ENCODE assay signal across 13 cellular contexts in the genomic region with DNA sequence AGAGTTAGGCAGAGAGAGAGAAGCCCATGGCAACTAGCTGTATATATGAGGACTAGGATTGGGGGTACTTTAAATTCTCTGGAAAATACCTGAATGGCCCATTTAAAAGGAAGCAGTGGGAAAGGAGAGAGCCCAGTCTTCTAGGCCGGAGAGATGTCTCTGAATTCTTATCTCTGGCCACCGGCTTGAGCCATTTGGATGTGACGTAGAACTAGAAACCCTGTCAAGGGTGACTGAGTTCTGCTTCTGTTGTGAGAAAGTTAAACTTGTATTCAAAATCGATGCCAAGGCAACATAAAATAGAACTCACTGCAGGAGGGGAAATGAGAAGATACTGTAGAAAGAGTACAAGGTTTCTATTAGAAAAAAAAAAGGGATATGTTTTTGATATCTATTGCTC. TPM values are rescaled to one million over a fixed set of nuclear protein-coding genes. Genes with fewer than 3 reads are reported as not detected.
DNase-seq lines count a peak whose midpoint lies in the region; ATAC-seq and TF ChIP-seq lines count a peak whose summit lies in the region.
"Had no signal": no experiment of that assay in that cellular context is flagged by ENCODE, and none has a peak within 500 bp of the region (broad histone marks: within the 10 kb centered on the region; RNA-seq: fewer than 3 reads in every experiment).

No MANE protein-coding gene starts in this region.

- peaks cover 9% of the 10 kb centered on the region for H3K36me3 Mint-ChIP-seq in activated naive CD8-positive, alpha-beta T cell
- peaks cover 5% of the 10 kb centered on the region for H3K36me3 Mint-ChIP-seq in activated naive CD8-positive, alpha-beta T cell treated with anti-CD3 and anti-CD28 coated beads, Interleukin-2, amount 50 U/mL, for 24 hours (ENCODE audit: low read depth)

- no peaks in the 10 kb centered on the region for H3K36me3 ChIP-seq in heart right ventricle
- H3K36me3 ChIP-seq: prostate gland had no signal

- intact Hi-C loops in heart right ventricle (cut with DNase I) = no loop called here

- no peak overlapping the region for H3K4me3 ChIP-seq in heart right ventricle
- H3K4me3 ChIP-seq: prostate gland had no signal

- no peak for ATAC-seq in activated naive CD8-positive, alpha-beta T cell treated with anti-CD3 and anti-CD28 coated beads, Interleukin-2, amount 50 U/mL, for 24 hours
- peak; percentile 74 for ATAC-seq in HG02610 (IDR thresholded peaks at IDR 0.05; ENCODE audit: unreplicated experiment)
- peak; percentile 67 for ATAC-seq in HG03520 (IDR thresholded peaks at IDR 0.05; ENCODE audit: unreplicated experiment)
- ATAC-seq in heart right ventricle = no peak

- peaks cover 0 to 12% (median 0%) of the 10 kb centered on the region in 9 donors for H3K4me1 ChIP-seq in heart right ventricle
- H3K4me1 ChIP-seq: prostate gland had no signal

- H3K27ac Mint-ChIP-seq in activated naive CD8-positive, alpha-beta T cell = peak overlapping the region; percentile 2
- no peak overlapping the region for H3K27ac Mint-ChIP-seq in activated naive CD8-positive, alpha-beta T cell treated with anti-CD3 and anti-CD28 coated beads, Interleukin-2, amount 50 U/mL, for 24 hours

- 79 to 84% methylated on average over 4 of the region's 4 CpGs for WGBS in heart right ventricle, 2 donors

- H3K27me3 Mint-ChIP-seq in activated naive CD8-positive, alpha-beta T cell = no peaks in the 10 kb centered on the region
- H3K27me3 Mint-ChIP-seq in activated naive CD8-positive, alpha-beta T cell treated with anti-CD3 and anti-CD28 coated beads, Interleukin-2, amount 50 U/mL, for 24 hours = no peaks in the 10 kb centered on the region

- no peak overlapping the region for H3K4me3 Mint-ChIP-seq in activated naive CD8-positive, alpha-beta T cell
- H3K4me3 Mint-ChIP-seq in activated naive CD8-positive, alpha-beta T cell treated with anti-CD3 and anti-CD28 coated beads, Interleukin-2, amount 50 U/mL, for 24 hours = no peak overlapping the region

- H3K27ac ChIP-seq in heart right ventricle = no peak overlapping the region
- H3K27ac ChIP-seq: prostate gland, VCaP had no signal

- no peaks in the 10 kb centered on the region for H3K27me3 ChIP-seq in heart right ventricle

- peaks cover 3% of the 10 kb centered on the region for H3K9me3 Mint-ChIP-seq in activated naive CD8-positive, alpha-beta T cell (ENCODE audit: low read depth)
- peaks cover 20% of the 10 kb centered on the region for H3K9me3 Mint-ChIP-seq in activated naive CD8-positive, alpha-beta T cell treated with anti-CD3 and anti-CD28 coated beads, Interleukin-2, amount 50 U/mL, for 24 hours

- H3K4me1 Mint-ChIP-seq in activated naive CD8-positive, alpha-beta T cell (ENCODE audit: low read depth) = peaks cover 72% of the 10 kb centered on the region
- H3K4me1 Mint-ChIP-seq in activated naive CD8-positive, alpha-beta T cell treated with anti-CD3 and anti-CD28 coated beads, Interleukin-2, amount 50 U/mL, for 24 hours = peaks cover 50% of the 10 kb centered on the region

- no peak for DNase-seq in activated naive CD8-positive, alpha-beta T cell treated with anti-CD3 and anti-CD28 coated beads, Interleukin-2, amount 50 U/mL, for 24 hours
- no peak for DNase-seq in NK-92 (lab: John Stamatoyannopoulos, UW; ENCODE audit: unreplicated experiment)
- no peak for DNase-seq in hepatic stellate cell (ENCODE audit: low spot score)
- DNase-seq in NCI-H748 (lab: John Stamatoyannopoulos, UW; ENCODE audit: unreplicated experiment) = no peak
- no peak for DNase-seq in heart right ventricle
- DNase-seq: aorta had no signal

- H3K9me3 ChIP-seq in heart right ventricle = peaks cover 0 to 6% (median 0%) of the 10 kb centered on the region in 11 donors
- H3K9me3 ChIP-seq: prostate gland had no signal

- TF ChIP-seq CTCF in heart right ventricle (IDR thresholded peaks at IDR 0.05) = no peak

RNA-seq across cellular contexts. Expression of a gene that starts 6.3 kb away (rescaled TPM):
- 100 to 1,000 TPM; 251 to 294 (median 269) TPM for total RNA-seq in heart right ventricle
- polyA plus RNA-seq in heart right ventricle = 100 to 1,000 TPM; 136 to 317 TPM

RNA-seq across cellular contexts. Expression of a gene that starts 27.8 kb away (rescaled TPM):
- 10 to 100 TPM in 7 of 10 donors, 1 to 10 TPM in 3; 5.4 to 14.2 (median 11.1) TPM for total RNA-seq in heart right ventricle
- 10 to 100 TPM in 1 of 2 donors, 1 to 10 TPM in 1; 2.6 to 18.0 TPM for polyA plus RNA-seq in heart right ventricle
- total RNA-seq: LHCN-M2 had no signal

RNA-seq across cellular contexts. Expression of a gene that starts 31.2 kb away (rescaled TPM):
- 10 to 100 TPM in 6 of 10 donors, 1 to 10 TPM in 4; 7.1 to 13.9 (median 10.2) TPM for total RNA-seq in heart right ventricle
- polyA plus RNA-seq in heart right ventricle = 1 to 10 TPM; 4.4 to 8.0 TPM

RNA-seq across cellular contexts. Expression of a gene that starts 35.1 kb away (rescaled TPM):
- not detected for total RNA-seq in heart right ventricle
- polyA plus RNA-seq in heart right ventricle = not detected
- total RNA-seq: aorta, LHCN-M2, prostate gland had no signal
- polyA plus RNA-seq: aorta, esophagus had no signal

RNA-seq across cellular contexts. Expression of a gene that starts 59.0 kb away (rescaled TPM):
- not detected for total RNA-seq in heart right ventricle
- polyA plus RNA-seq in heart right ventricle = under 1 TPM in 1 of 2 donors, not detected in 1; 0.01 TPM
- total RNA-seq: aorta, LHCN-M2 had no signal
- polyA plus RNA-seq: aorta had no signal

Comparison
In these comparisons a context has a peak if more than half of its experiments do, and no peak if none do; other contexts are left out.
1. ATAC-seq: peak in HG02610 (single experiment) and HG03520 (single experiment); none in activated naive CD8-positive, alpha-beta T cell treated with anti-CD3 and anti-CD28 coated beads, Interleukin-2, amount 50 U/mL, for 24 hours (single experiment) and heart right ventricle (0 of 8).